8 cellular contexts compared by ENCODE assay signal in the genomic region with DNA sequence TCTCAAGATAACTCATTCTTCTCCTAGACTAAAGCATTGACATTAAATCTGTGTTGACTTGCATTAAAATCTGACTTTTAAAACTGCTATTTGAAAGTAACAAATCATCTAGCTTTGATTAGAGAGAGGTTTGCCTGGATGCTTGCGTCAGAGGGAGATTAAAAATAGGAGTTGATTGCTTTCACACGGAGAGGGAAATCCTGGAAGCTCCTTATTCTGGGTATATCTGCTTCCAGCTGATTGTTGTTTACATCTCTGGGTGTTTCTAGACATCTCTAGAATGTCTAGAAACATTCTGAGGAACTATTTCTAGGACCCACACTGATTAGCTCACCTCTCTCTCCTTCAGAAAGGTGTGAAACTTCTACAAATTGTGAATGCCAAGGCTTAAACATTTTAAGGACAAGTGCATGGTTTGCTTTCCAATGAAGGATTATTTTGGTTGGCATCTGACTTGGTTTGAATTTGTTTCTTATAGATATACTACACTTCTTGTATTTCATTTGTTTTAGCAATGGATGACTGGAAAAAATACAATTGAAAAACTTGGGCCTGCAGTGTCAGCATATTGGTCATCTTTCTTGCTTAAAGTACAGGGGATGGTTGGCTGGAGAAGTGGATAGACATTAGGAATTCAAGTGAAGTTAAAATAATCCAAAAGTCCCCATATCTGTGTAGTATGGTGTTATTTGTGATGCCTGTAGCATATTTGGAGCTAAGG. TPM values are rescaled to one million over a fixed set of nuclear protein-coding genes. Genes with fewer than 3 reads are reported as not detected.
A peak's percentile ranks its signal among the peaks of the same experiment; 100 is the strongest.
DNase-seq lines count a peak whose midpoint lies in the region; ATAC-seq and TF ChIP-seq lines count a peak whose summit lies in the region.

No MANE protein-coding gene starts in this region.

- CTCF ChIA-PET in CD4-positive, alpha-beta T cell (lab: Charles Lee): interaction anchor here (1.2 to 5.5 kb wide), 4 partner anchors 11 to 165 kb away, joined by 3 to 57 read pairs (median 4); no protein-coding TSS in a partner anchor
- CTCF ChIA-PET in PC-3 (lab: Charles Lee): no interaction called here

- no peak overlapping the region for H3K27ac ChIP-seq in CD4-positive, alpha-beta T cell (ENCODE audit: low read depth, low read length)
- H3K27ac ChIP-seq in PC-3 (ENCODE audit: low read length): peak overlapping the region; percentile 89
- no peak overlapping the region for H3K27ac ChIP-seq in neural progenitor cell

- no peaks in the 10 kb centered on the region for H3K9me3 ChIP-seq in CD4-positive, alpha-beta T cell (ENCODE audit: control insufficient read depth, low read length)
- H3K9me3 ChIP-seq in PC-3 (ENCODE audit: low read length) (no peaks in the 10 kb centered on the region), endocrine pancreas (ENCODE audit: control insufficient read depth, low read length) (no peaks in the 10 kb centered on the region), neural progenitor cell (ENCODE audit: low read depth) (no peaks in the 10 kb centered on the region)

- H3F3A ChIP-seq in PC-3 (ENCODE audit: low read length, unreplicated experiment) (no peaks in the 10 kb centered on the region), neural progenitor cell (ENCODE audit: low read depth) (no peaks in the 10 kb centered on the region)

- no peaks in the 10 kb centered on the region for H3K9me2 ChIP-seq in PC-3 (replicated peaks; ENCODE audit: low read length)

- no peaks in the 10 kb centered on the region for H3K9me3 Mint-ChIP-seq in CD4-positive, alpha-beta T cell
- no peaks in the 10 kb centered on the region for H3K9me3 Mint-ChIP-seq in neural progenitor cell

- DNase-seq in CD4-positive, alpha-beta T cell: no peak
- DNase-seq in PC-3 (no peak), neural progenitor cell (ENCODE audit: low spot score) (no peak), NCI-H345 (lab: John Stamatoyannopoulos, UW) (no peak)
- DNase-seq in activated CD4-positive, alpha-beta T cell treated with anti-CD3 and anti-CD28 coated beads for 4 hours: no peak

- peak overlapping the region; percentile 88 for H3K4me3 ChIP-seq in PC-3 (ENCODE audit: low read length)
- peak overlapping the region; percentile 95 for H3K4me3 ChIP-seq in endocrine pancreas (ENCODE audit: control insufficient read depth, insufficient read depth, low read length)
- peak overlapping the region; percentile 68 for H3K4me3 ChIP-seq in neural progenitor cell

- intact Hi-C loops in CD4-positive, alpha-beta T cell (cut with DNase I, micrococcal nuclease): loop anchor here in 1 of 2 experiments (5.0 kb wide), 1 partner anchor 40 kb away; no protein-coding TSS in a partner anchor
- intact Hi-C loops in PC-3 (cut with micrococcal nuclease): loop anchor here (10.0 kb wide), 2 partner anchors 228 to 258 kb away; partner anchors contain the start of gene ATF1

- H4K20me1 ChIP-seq in PC-3 (ENCODE audit: low read length): peaks cover 25% of the 10 kb centered on the region
- H4K20me1 ChIP-seq in neural progenitor cell (ENCODE audit: low read depth): peaks cover 29% of the 10 kb centered on the region

- H3K36me3 Mint-ChIP-seq in CD4-positive, alpha-beta T cell (ENCODE audit: low read depth): peaks cover 12% of the 10 kb centered on the region
- H3K36me3 Mint-ChIP-seq in neural progenitor cell: no peaks in the 10 kb centered on the region

- H3K9ac ChIP-seq in PC-3 (ENCODE audit: low read length) (peak overlapping the region; percentile 99), endocrine pancreas (ENCODE audit: control insufficient read depth, insufficient read depth, low read length) (peak overlapping the region; percentile 47), neural progenitor cell (peak overlapping the region; percentile 85)

- no peaks in the 10 kb centered on the region for H3K36me3 ChIP-seq in PC-3 (ENCODE audit: low read depth, low read length)
- H3K36me3 ChIP-seq in endocrine pancreas (ENCODE audit: control insufficient read depth, insufficient read depth, low read length): no peaks in the 10 kb centered on the region
- H3K36me3 ChIP-seq in neural progenitor cell: no peaks in the 10 kb centered on the region

- peak overlapping the region; percentile 85 for H3K27ac Mint-ChIP-seq in CD4-positive, alpha-beta T cell
- no peak overlapping the region for H3K27ac Mint-ChIP-seq in neural progenitor cell

- no peak for TF ChIP-seq CTCF in CD4-positive, alpha-beta T cell (IDR thresholded peaks at IDR 0.05)
- TF ChIP-seq CTCF in PC-3 (conservative IDR thresholded peaks at IDR 0.05; ENCODE audit: low read depth, low read length) (no peak), neural progenitor cell (IDR thresholded peaks at IDR 0.05) (no peak)

- H3K27me3 ChIP-seq in CD4-positive, alpha-beta T cell (ENCODE audit: control insufficient read depth, insufficient read depth, low read length): no peaks in the 10 kb centered on the region
- no peaks in the 10 kb centered on the region for H3K27me3 ChIP-seq in PC-3 (ENCODE audit: low read length)
- H3K27me3 ChIP-seq in endocrine pancreas (ENCODE audit: control insufficient read depth, insufficient read depth, low read length): no peaks in the 10 kb centered on the region
- no peaks in the 10 kb centered on the region for H3K27me3 ChIP-seq in neural progenitor cell

- no TSS peak for BruUV-seq in PC-3 (replicated peaks; lab: Mats Ljungman, UMichigan)

- H3K4me1 ChIP-seq in PC-3 (ENCODE audit: insufficient read depth, low read length) (peaks cover 44% of the 10 kb centered on the region), endocrine pancreas (ENCODE audit: control insufficient read depth, insufficient read depth, low read length) (peaks cover 31% of the 10 kb centered on the region), neural progenitor cell (peaks cover 12% of the 10 kb centered on the region)

- H3K4me1 Mint-ChIP-seq in CD4-positive, alpha-beta T cell (ENCODE audit: low read depth): peaks cover 56% of the 10 kb centered on the region
- H3K4me1 Mint-ChIP-seq in neural progenitor cell: peaks cover 26% of the 10 kb centered on the region

- no peak for ATAC-seq in CD4-positive, alpha-beta T cell (ENCODE audit: poor library complexity)
- no peak for ATAC-seq in PC-3
- no peak for ATAC-seq in HG03280 (IDR thresholded peaks at IDR 0.05; ENCODE audit: unreplicated experiment)
- no peak for ATAC-seq in HG03342 (IDR thresholded peaks at IDR 0.05; ENCODE audit: unreplicated experiment)

- H3K4me3 Mint-ChIP-seq in CD4-positive, alpha-beta T cell: peak overlapping the region; percentile 99
- H3K4me3 Mint-ChIP-seq in neural progenitor cell: peak overlapping the region; percentile 98

- H3K27me3 Mint-ChIP-seq in CD4-positive, alpha-beta T cell: no peaks in the 10 kb centered on the region
- no peaks in the 10 kb centered on the region for H3K27me3 Mint-ChIP-seq in neural progenitor cell (ENCODE audit: insufficient read depth, low read depth)

- POLR2A ChIA-PET in CD4-positive, alpha-beta T cell (lab: Charles Lee): interaction anchor here (0.7 to 5.5 kb wide), 6 partner anchors 8 to 131 kb away, joined by 3 to 75 read pairs (median 4); no protein-coding TSS in a partner anchor
- POLR2A ChIA-PET in PC-3 (lab: Charles Lee; ENCODE audit: unreplicated experiment): interaction anchor here (1.0 kb wide), 1 partner anchor 31 kb away, joined by 5 read pairs; no protein-coding TSS in a partner anchor

- H3K4me2 ChIP-seq in PC-3 (ENCODE audit: low read length): peak overlapping the region; percentile 96
- peak overlapping the region; percentile 83 for H3K4me2 ChIP-seq in neural progenitor cell

- H3K79me2 ChIP-seq in PC-3 (ENCODE audit: low read length) (peaks cover 71% of the 10 kb centered on the region), neural progenitor cell (ENCODE audit: low read depth) (peaks cover 67% of the 10 kb centered on the region)

- H2AFZ ChIP-seq in PC-3 (ENCODE audit: low read length) (no peak overlapping the region), neural progenitor cell (replicated peaks) (no peak overlapping the region)

RNA-seq across cellular contexts. Expression of gene DIP2B, which starts 2.1 kb away (rescaled TPM):
- 10 to 100 TPM; 29.5 to 30.0 TPM for total RNA-seq in CD4-positive, alpha-beta T cell
- total RNA-seq in PC-3 (2014; rRNA removed) (36.3 and 39.6 TPM in 2 replicates), neural progenitor cell (ENCODE audit: low replicate concordance) (37.1 and 37.4 TPM in 2 replicates)

Comparison
In these comparisons a context has a peak if more than half of its experiments do, and no peak if none do; other contexts are left out.
1. H3K9ac ChIP-seq: peak in every context shown above with its lines; median percentile 99 in PC-3; 85 in neural progenitor cell; 47 in endocrine pancreas.